Comparison of ENCODE assay signal across 30 cellular contexts in the genomic region with DNA sequence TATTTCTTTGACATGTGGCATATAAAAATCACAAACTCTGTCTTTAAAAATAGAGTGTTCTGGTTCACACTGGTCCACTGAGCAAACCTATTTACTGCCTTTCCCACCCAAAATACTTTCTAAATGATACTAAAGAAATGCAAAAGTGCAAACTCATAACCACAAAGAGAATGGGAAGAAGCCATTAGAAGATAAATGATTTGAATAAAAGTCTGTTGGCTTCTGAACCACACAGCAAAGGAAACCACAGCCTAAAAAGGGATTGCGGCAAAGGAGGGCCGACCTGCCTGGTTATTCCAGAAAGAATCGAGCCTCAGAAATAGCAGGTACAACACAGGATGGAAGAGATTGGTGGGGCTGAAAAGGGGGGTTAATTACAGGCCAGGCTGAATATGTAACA.
"Had no signal": no experiment of that assay in that cellular context is flagged by ENCODE, and none has a peak within 500 bp of the region (broad histone marks: within the 10 kb centered on the region; RNA-seq: fewer than 3 reads in every experiment).

No MANE protein-coding gene starts in this region.

- H3K4me3 Mint-ChIP-seq: activated CD4-positive, alpha-beta memory T cell treated with anti-CD3 and anti-CD28 coated beads, Interleukin-2, amount 10 ng/mL, durations not matched to agents 7 days and 5 days; activated CD4-positive, alpha-beta T cell treated with anti-CD3 and anti-CD28 coated beads, Interleukin-2, amount 10 ng/mL, durations not matched to agents 7 days and 5 days; activated naive CD4-positive, alpha-beta T cell treated with anti-CD3 and anti-CD28 coated beads, Interleukin-2, amount 10 ng/mL, durations not matched to agents 7 days and 5 days; activated naive CD8-positive, alpha-beta T cell treated with anti-CD3 and anti-CD28 coated beads, Interleukin-2, amount 10 ng/mL, durations not matched to agents 7 days and 5 days; activated T-cell treated with anti-CD3 and anti-CD28 coated beads, Interleukin-2, amount 50 U/mL, for 24 hours; effector memory CD8-positive, alpha-beta T cell; naive thymus-derived CD8-positive, alpha-beta T cell; neural crest cell; stimulated activated naive B cell treated with anti-CD40 and anti-IgM and Interleukin-4, amounts not matched to agents 10 μg/mL and 1 μg/mL and 100 μg/mL, for 72 hours had no signal

- H3K4me1 ChIP-seq: ascending aorta, gastrocnemius medialis, left lung, lower lobe of right lung, parathyroid adenoma, psoas muscle, sigmoid colon, stomach, upper lobe of right lung had no signal

- H2AFZ ChIP-seq: parathyroid adenoma had no signal

- H3K4me3 ChIP-seq: ascending aorta, gastrocnemius medialis, left lung, lower lobe of right lung, psoas muscle, sigmoid colon, smooth muscle cell, stomach, thyroid gland, upper lobe of right lung had no signal

- H3K27me3 ChIP-seq: ascending aorta, gastrocnemius medialis, left lung, sigmoid colon, stomach, thyroid gland, upper lobe of right lung had no signal

- H3K36me3 Mint-ChIP-seq: activated naive CD4-positive, alpha-beta T cell treated with anti-CD3 and anti-CD28 coated beads, Interleukin-2, amount 10 ng/mL, durations not matched to agents 7 days and 5 days; activated naive CD8-positive, alpha-beta T cell treated with anti-CD3 and anti-CD28 coated beads, Interleukin-2, amount 10 ng/mL, durations not matched to agents 7 days and 5 days; naive thymus-derived CD8-positive, alpha-beta T cell had no signal

- H3K27me3 Mint-ChIP-seq: activated CD4-positive, alpha-beta T cell treated with anti-CD3 and anti-CD28 coated beads, Interleukin-2, amount 10 ng/mL, durations not matched to agents 7 days and 5 days; activated naive CD4-positive, alpha-beta T cell treated with anti-CD3 and anti-CD28 coated beads, Interleukin-2, amount 10 ng/mL, durations not matched to agents 7 days and 5 days; activated naive CD8-positive, alpha-beta T cell treated with anti-CD3 and anti-CD28 coated beads, Interleukin-2, amount 10 ng/mL, durations not matched to agents 7 days and 5 days; activated T-cell treated with anti-CD3 and anti-CD28 coated beads, Interleukin-2, amount 50 U/mL, for 24 hours; effector memory CD8-positive, alpha-beta T cell; naive thymus-derived CD8-positive, alpha-beta T cell; stimulated activated naive B cell treated with anti-CD40 and anti-IgM and Interleukin-4, amounts not matched to agents 10 μg/mL and 1 μg/mL and 100 μg/mL, for 72 hours had no signal

- H3K27ac Mint-ChIP-seq: activated CD4-positive, alpha-beta memory T cell treated with anti-CD3 and anti-CD28 coated beads, Interleukin-2, amount 10 ng/mL, durations not matched to agents 7 days and 5 days; activated CD4-positive, alpha-beta T cell treated with anti-CD3 and anti-CD28 coated beads, Interleukin-2, amount 10 ng/mL, durations not matched to agents 7 days and 5 days; activated naive CD4-positive, alpha-beta T cell treated with anti-CD3 and anti-CD28 coated beads, Interleukin-2, amount 10 ng/mL, durations not matched to agents 7 days and 5 days; activated naive CD8-positive, alpha-beta T cell treated with anti-CD3 and anti-CD28 coated beads, Interleukin-2, amount 10 ng/mL, durations not matched to agents 7 days and 5 days; activated T-cell treated with anti-CD3 and anti-CD28 coated beads, Interleukin-2, amount 50 U/mL, for 24 hours; effector memory CD8-positive, alpha-beta T cell; stimulated activated naive B cell treated with anti-CD40 and anti-IgM and Interleukin-4, amounts not matched to agents 10 μg/mL and 1 μg/mL and 100 μg/mL, for 72 hours had no signal

- H3K4me2 ChIP-seq: smooth muscle cell had no signal

- H3K79me2 ChIP-seq: parathyroid adenoma had no signal

- H3K9me3 Mint-ChIP-seq: activated naive CD4-positive, alpha-beta T cell treated with anti-CD3 and anti-CD28 coated beads, Interleukin-2, amount 10 ng/mL, durations not matched to agents 7 days and 5 days; activated naive CD8-positive, alpha-beta T cell treated with anti-CD3 and anti-CD28 coated beads, Interleukin-2, amount 10 ng/mL, durations not matched to agents 7 days and 5 days; activated T-cell treated with anti-CD3 and anti-CD28 coated beads, Interleukin-2, amount 50 U/mL, for 24 hours; effector memory CD8-positive, alpha-beta T cell had no signal

- H3K9me3 ChIP-seq: ascending aorta, gastrocnemius medialis, left lung, lower lobe of right lung, psoas muscle, sigmoid colon, stomach, thyroid gland, upper lobe of right lung had no signal

- H3K36me3 ChIP-seq: ascending aorta, gastrocnemius medialis, left lung, lower lobe of right lung, sigmoid colon, stomach, thyroid gland, upper lobe of right lung had no signal

- DNase-seq: activated CD4-positive, alpha-beta memory T cell treated with anti-CD3 and anti-CD28 coated beads, Interleukin-2, amount 10 ng/mL, durations not matched to agents 7 days and 5 days; activated CD4-positive, alpha-beta T cell treated with anti-CD3 and anti-CD28 coated beads for 1 hour; activated CD4-positive, alpha-beta T cell treated with anti-CD3 and anti-CD28 coated beads, Interleukin-2, amount 10 ng/mL, durations not matched to agents 7 days and 5 days; activated CD8-positive, alpha-beta memory T cell treated with anti-CD3 and anti-CD28 coated beads, Interleukin-2, amount 50 U/mL, for 48 hours; activated gamma-delta T cell; activated naive CD4-positive, alpha-beta T cell treated with anti-CD3 and anti-CD28 coated beads, Interleukin-2, amount 10 ng/mL, durations not matched to agents 7 days and 5 days; activated naive CD8-positive, alpha-beta T cell treated with anti-CD3 and anti-CD28 coated beads, Interleukin-2, amount 10 ng/mL, durations not matched to agents 7 days and 5 days; activated T-cell treated with anti-CD3 and anti-CD28 coated beads, Interleukin-2, amount 50 U/mL, for 24 hours; caudate nucleus; cortex of kidney; effector memory CD8-positive, alpha-beta T cell; erythroblast; gastrocnemius medialis; glutamatergic neuron; left lung; lower lobe of right lung; mesenchymal stem cell; naive thymus-derived CD8-positive, alpha-beta T cell; occipital lobe; psoas muscle; sigmoid colon; stimulated activated CD4-positive, alpha-beta T cell treated with anti-CD3 and anti-CD28 coated beads, Interleukin-1b, Interleukin-23, amount 100 ng/mL, for 48 hours; stimulated activated naive B cell treated with anti-CD40 and anti-IgM and Interleukin-4, amounts not matched to agents 10 μg/mL and 1 μg/mL and 100 μg/mL, for 72 hours; stomach; thyroid gland; upper lobe of right lung had no signal

- H3K4me1 Mint-ChIP-seq: activated CD4-positive, alpha-beta memory T cell treated with anti-CD3 and anti-CD28 coated beads, Interleukin-2, amount 10 ng/mL, durations not matched to agents 7 days and 5 days; activated naive CD4-positive, alpha-beta T cell treated with anti-CD3 and anti-CD28 coated beads, Interleukin-2, amount 10 ng/mL, durations not matched to agents 7 days and 5 days had no signal

- H3K9ac ChIP-seq: parathyroid adenoma had no signal

- ATAC-seq: effector memory CD8-positive, alpha-beta T cell; gastrocnemius medialis; left lung; lower lobe of right lung; naive thymus-derived CD8-positive, alpha-beta T cell; psoas muscle; stimulated activated naive B cell treated with anti-CD40 and anti-IgM and Interleukin-4, amounts not matched to agents 10 μg/mL and 1 μg/mL and 100 μg/mL, for 72 hours; upper lobe of right lung had no signal

- H3K27ac ChIP-seq: ascending aorta, gastrocnemius medialis, left lung, lower lobe of right lung, parathyroid adenoma, psoas muscle, sigmoid colon, stomach, thyroid gland, upper lobe of right lung had no signal
